10 cellular contexts compared by ENCODE assay signal in the genomic region with DNA sequence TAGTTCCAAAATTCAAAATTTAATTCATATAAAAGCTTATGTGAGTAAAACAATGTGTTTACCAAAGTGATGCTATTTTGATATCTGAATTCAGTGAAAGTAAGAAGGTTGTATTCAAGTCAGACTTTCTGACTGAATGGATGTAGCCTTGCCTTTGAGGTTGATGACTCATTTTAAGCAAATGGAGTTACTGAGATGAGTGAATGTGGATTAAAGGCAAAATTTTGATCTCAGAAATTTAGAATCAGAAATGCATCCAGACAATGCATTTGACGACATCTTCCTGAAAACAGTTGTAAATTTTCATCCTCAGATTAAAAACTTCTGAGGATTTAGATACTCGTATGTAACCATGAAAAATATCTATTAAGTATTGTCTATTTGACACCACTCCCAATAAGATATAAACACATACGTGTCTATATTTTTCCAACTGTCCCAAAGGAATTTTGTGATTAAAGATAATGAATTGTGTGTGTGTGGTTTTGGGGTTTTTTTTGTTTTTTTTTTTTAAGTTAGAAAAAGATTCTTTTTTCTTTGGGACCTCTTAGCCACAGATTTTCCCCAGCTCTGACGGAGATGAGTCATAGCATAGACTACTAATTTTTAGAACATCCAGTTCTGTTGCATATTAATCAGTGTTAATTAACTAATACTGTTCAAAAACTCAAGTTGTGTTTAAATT. TPM values are rescaled to one million over a fixed set of nuclear protein-coding genes. Genes with fewer than 3 reads are reported as not detected.
DNase-seq lines count a peak whose midpoint lies in the region; ATAC-seq and TF ChIP-seq lines count a peak whose summit lies in the region.
"Had no signal": no experiment of that assay in that cellular context is flagged by ENCODE, and none has a peak within 500 bp of the region (broad histone marks: within the 10 kb centered on the region; RNA-seq: fewer than 3 reads in every experiment).

No MANE protein-coding gene starts in this region.

- peaks cover 2% of the 10 kb centered on the region for H3K4me1 ChIP-seq in IMR-90 (ENCODE audit: control insufficient read depth, insufficient read depth, low read length)
- H3K4me1 ChIP-seq in adrenal gland (replicated peaks in 1 of 2), result peaks cover 0 to 7% of the 10 kb centered on the region in 2 donors
- H3K4me1 ChIP-seq in endodermal cell (ENCODE audit: control insufficient read depth, insufficient read depth, low read length), result no peaks in the 10 kb centered on the region

- no CpG with 5 or more reads among the region's 4 CpGs for WGBS in IMR-90 (ENCODE audit: extremely low coverage in 2 of 2, insufficient read length in 1 of 2), 2 experiments
- 79 to 82% (median 80%) methylated on average over 4 of the region's 4 CpGs for WGBS in adrenal gland, 4 donors
- WGBS in endodermal cell (ENCODE audit: insufficient coverage in 1 of 2, insufficient read length in 1 of 2), 2 experiments, result 87% methylated on average over 3 of the region's 4 CpGs; no CpG with 5 or more reads in 1 of the 2 experiments

- ATAC-seq in GM21619 (IDR thresholded peaks at IDR 0.05; ENCODE audit: unreplicated experiment) (peak; percentile 80), IMR-90 (ENCODE audit: low read depth) (peak; percentile 69)

- no peak overlapping the region for H3K4me2 ChIP-seq in IMR-90 (ENCODE audit: low read depth, low read length)

- H3K36me3 Mint-ChIP-seq in endodermal cell (ENCODE audit: low read depth), result no peaks in the 10 kb centered on the region

- H3K23ac ChIP-seq in IMR-90 (ENCODE audit: low read depth, low read length), result no peak overlapping the region

- H3K4me1 Mint-ChIP-seq in endodermal cell, result peaks cover 7% of the 10 kb centered on the region

- H3K56ac ChIP-seq in IMR-90 (ENCODE audit: extremely low read depth, insufficient read depth, low read length), result no peak overlapping the region

- H4K20me1 ChIP-seq in IMR-90 (ENCODE audit: insufficient read depth, low read length), result no peaks in the 10 kb centered on the region; the same call in 1 of the 2 replicates

- no peak for TF ChIP-seq CTCF in GM10248 (IDR thresholded peaks at IDR 0.05; ENCODE audit: control extremely low read depth, extremely low read depth, low read depth, missing control alignments)
- TF ChIP-seq CTCF in IMR-90 (conservative IDR thresholded peaks at IDR 0.05; ENCODE audit: low read depth, low read length), result no peak
- no peak for TF ChIP-seq CTCF in adrenal gland (IDR thresholded peaks at IDR 0.05)
- TF ChIP-seq CTCF in endodermal cell (conservative IDR thresholded peaks at IDR 0.05), result no peak

- peak; percentile 22 for DNase-seq in GM10248 (ENCODE audit: extremely low spot score)
- peak; percentile 75 for DNase-seq in IMR-90
- DNase-seq in fibroblast of peridontal ligament (ENCODE audit: extremely low read depth), result peak; percentile 74
- no peak for DNase-seq in superior temporal gyrus (ENCODE audit: extremely low spot score)
- no peak for DNase-seq in SKM-1 (lab: John Stamatoyannopoulos, UW; ENCODE audit: unreplicated experiment)
- no peak for DNase-seq in adrenal gland
- no peak for DNase-seq in endodermal cell
- DNase-seq: kidney had no signal

- H3K18ac ChIP-seq in IMR-90 (ENCODE audit: low read depth, low read length), result no peak overlapping the region

- no peak overlapping the region for H4K5ac ChIP-seq in IMR-90 (ENCODE audit: low read depth, low read length)

- no peak overlapping the region for H2AK5ac ChIP-seq in IMR-90 (ENCODE audit: low read depth, low read length)

- no peaks in the 10 kb centered on the region for H3K9me3 Mint-ChIP-seq in endodermal cell

- H3K4ac ChIP-seq in IMR-90 (ENCODE audit: low read depth, low read length), result no peak overlapping the region

- H3K27me3 ChIP-seq in IMR-90 (ENCODE audit: control insufficient read depth, insufficient read depth, low read length) (no peaks in the 10 kb centered on the region), adrenal gland (no peaks in the 10 kb centered on the region), endodermal cell (ENCODE audit: control insufficient read depth, insufficient read depth, low read length, poor library complexity, severe bottlenecking) (no peaks in the 10 kb centered on the region)

- CTCF ChIA-PET in GM10248 (lab: Yijun Ruan, JAX) (interaction anchor here (1.2 to 6.0 kb wide), 3 partner anchors 10 to 87 kb away, joined by 3 to 40 read pairs (median 7); no protein-coding TSS in a partner anchor), IMR-90 (lab: Yijun Ruan, JAX) (interaction anchor here (0.8 kb wide), 1 partner anchor 19 kb away, joined by 3 read pairs; no protein-coding TSS in a partner anchor)

- no peak overlapping the region for H3K27ac Mint-ChIP-seq in endodermal cell

- dilution Hi-C loops in IMR-90 (cut with HindIII; ENCODE audit: low sequenced_read_pairs, unreplicated experiment), result no loop called here

- peaks cover 6% of the 10 kb centered on the region for H3K36me3 ChIP-seq in IMR-90 (ENCODE audit: control insufficient read depth, insufficient read depth, low read length)
- no peaks in the 10 kb centered on the region for H3K36me3 ChIP-seq in adrenal gland (replicated peaks in 1 of 2)
- no peaks in the 10 kb centered on the region for H3K36me3 ChIP-seq in endodermal cell (ENCODE audit: control insufficient read depth, insufficient read depth, low read length)

- no TSS peak for BruUV-seq in IMR-90 (replicated peaks; lab: Mats Ljungman, UMichigan)

- peaks cover 5 to 25% of the 10 kb centered on the region in 2 experiments; a peak in 3 of 4 replicates for H3K79me1 ChIP-seq in IMR-90 (ENCODE audit: low read depth in 1 of 2, low read length in 2 of 2)

- H2AK9ac ChIP-seq in IMR-90 (replicated peaks; ENCODE audit: low read depth, low read length, poor library complexity), result no peak overlapping the region

- H3K4me3 Mint-ChIP-seq in endodermal cell, result no peak overlapping the region

- in situ Hi-C loops in IMR-90 (cut with MboI; ENCODE audit: low sequenced_read_pairs), result no loop called here

- H3K9ac ChIP-seq in IMR-90 (ENCODE audit: low read depth, low read length), result no peak overlapping the region
- H3K9ac ChIP-seq in endodermal cell (ENCODE audit: extremely low read depth, low read length, poor library complexity, severe bottlenecking), result no peak overlapping the region

- no peak overlapping the region for H4K8ac ChIP-seq in IMR-90 (ENCODE audit: low read depth in 2 of 2, low read length in 2 of 2)

- no peaks in the 10 kb centered on the region for H3K27me3 Mint-ChIP-seq in endodermal cell (ENCODE audit: insufficient read depth)

- POLR2A ChIA-PET in GM10248 (lab: Yijun Ruan, JAX), result no interaction called here
- POLR2A ChIA-PET in IMR-90 (lab: Charles Lee; ENCODE audit: unreplicated experiment), result no interaction called here

- H3K9me1 ChIP-seq in IMR-90 (ENCODE audit: insufficient read depth, low read length), result peaks cover 3% of the 10 kb centered on the region

- no peak overlapping the region for H2BK20ac ChIP-seq in IMR-90 (ENCODE audit: low read depth, low read length)

- TF ChIP-seq POLR2A in IMR-90 (IDR thresholded peaks at IDR 0.05; ENCODE audit: low read depth, low read length) (no peak), adrenal gland (IDR thresholded peaks at IDR 0.05) (no peak)

- no peak overlapping the region for H3K4me3 ChIP-seq in IMR-90 (ENCODE audit: insufficient read depth, low read depth, low read length)
- H3K4me3 ChIP-seq in adrenal gland, result no peak overlapping the region
- no peak overlapping the region for H3K4me3 ChIP-seq in endodermal cell (ENCODE audit: low read length)

- H2BK5ac ChIP-seq in IMR-90 (ENCODE audit: low read depth, low read length, poor library complexity, severe bottlenecking), result no peak overlapping the region

- no peak for TF ChIP-seq RAD21 in IMR-90 (IDR thresholded peaks at IDR 0.05; ENCODE audit: low read length)

- no peak overlapping the region for H4K91ac ChIP-seq in IMR-90 (ENCODE audit: insufficient read depth, low read depth, low read length)

- H2AFZ ChIP-seq in IMR-90 (replicated peaks; ENCODE audit: low read length, poor library complexity), result no peak overlapping the region

- no peak overlapping the region for H2BK120ac ChIP-seq in IMR-90 (ENCODE audit: low read depth, low read length)

- H3K14ac ChIP-seq in IMR-90 (replicated peaks; ENCODE audit: low read depth, low read length), result no peak overlapping the region

- H3K9me3 ChIP-seq in IMR-90 (ENCODE audit: control insufficient read depth, insufficient read depth, low read length) (no peaks in the 10 kb centered on the region), adrenal gland (replicated peaks in 1 of 3) (no peaks in the 10 kb centered on the region), endodermal cell (ENCODE audit: control insufficient read depth, low read length) (no peaks in the 10 kb centered on the region)

- intact Hi-C loops in IMR-90 (cut with micrococcal nuclease) (no loop called here), adrenal gland (cut with DNase I) (no loop called here)

- H2BK15ac ChIP-seq in IMR-90 (ENCODE audit: low read depth, low read length), result no peak overlapping the region

- no peak overlapping the region for H3K27ac ChIP-seq in IMR-90 (ENCODE audit: insufficient read depth, low read length)
- H3K27ac ChIP-seq in adrenal gland, result no peak overlapping the region
- no peak overlapping the region for H3K27ac ChIP-seq in endodermal cell (ENCODE audit: low read depth, low read length)
- H3K27ac ChIP-seq: VCaP had no signal

TF ChIP-seq in IMR-90, 13 proteins besides CTCF, POLR2A, EP300 and RAD21:
- TF ChIP-seq CHD1 (IDR thresholded peaks at IDR 0.05; ENCODE audit: low read depth, low read length) (no peak), FOS (IDR thresholded peaks at IDR 0.05; ENCODE audit: low read depth, low read length) (peak; percentile 74)

RNA-seq across cellular contexts. Expression of a gene that starts 34.4 kb away (rescaled TPM):
- 23.6 and 24.6 TPM in 2 replicates for total RNA-seq in IMR-90 (2012; rRNA removed)
- 16.3 and 19.8 TPM in 2 replicates for polyA plus RNA-seq in IMR-90 (2012; rRNA removed)
- polyA plus RNA-seq in IMR-90 (2012; cell fraction: cytosol; rRNA removed), result 11.9 and 13.2 TPM in 2 replicates
- 18.9 and 34.9 TPM in 2 replicates for polyA plus RNA-seq in IMR-90 (2012; cell fraction: nucleus; rRNA removed; ENCODE audit: low replicate concordance)
- 10 to 100 TPM; 22.2 to 49.1 (median 36.2) TPM for total RNA-seq in adrenal gland
- polyA plus RNA-seq in adrenal gland, result 10 to 100 TPM in 2 of 3 donors, 1 to 10 TPM in 1; 8.2 to 30.0 (median 10.3) TPM
- total RNA-seq in endodermal cell, result 1 to 10 TPM; 4.4 to 5.6 TPM
- polyA plus RNA-seq in endodermal cell (2013, experiment 1 of 2), result 5.8 TPM
- polyA plus RNA-seq in endodermal cell (2013, experiment 2 of 2), result 5.8 TPM

Comparison
In these comparisons a context has a peak if more than half of its experiments do, and no peak if none do; other contexts are left out.
1. DNase-seq: peak in GM10248 (single experiment), IMR-90 (single experiment) and fibroblast of peridontal ligament (single experiment); none in superior temporal gyrus (single experiment), SKM-1 (single experiment), adrenal gland (0 of 7) and endodermal cell (single experiment).